22 cellular contexts compared by ENCODE assay signal in the genomic region with DNA sequence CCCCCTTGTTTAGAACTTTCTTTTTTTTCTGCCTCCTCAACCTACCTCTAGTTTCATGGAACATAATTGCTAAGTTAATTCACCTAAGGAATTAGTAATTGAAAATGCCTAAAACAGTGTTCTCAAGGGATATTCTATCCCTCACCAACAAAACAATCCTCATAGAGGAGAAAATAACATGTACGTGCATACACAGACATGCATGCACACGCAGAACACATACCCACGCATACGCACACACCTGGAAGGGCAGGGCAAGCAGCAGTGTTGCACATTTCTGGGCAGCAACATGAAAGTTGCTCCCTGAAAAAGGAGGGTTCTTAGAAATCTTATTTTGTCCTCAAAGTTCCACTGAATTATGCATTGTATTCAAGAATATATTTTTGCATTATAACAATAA.
DNase-seq lines count a peak whose midpoint lies in the region; ATAC-seq, FAIRE-seq and TF ChIP-seq lines count a peak whose summit lies in the region.
"Had no signal": no experiment of that assay in that cellular context is flagged by ENCODE, and none has a peak within 500 bp of the region (broad histone marks: within the 10 kb centered on the region; RNA-seq: fewer than 3 reads in every experiment).

No MANE protein-coding gene starts in this region.

- BruUV-seq in IMR-90 (replicated peaks; lab: Mats Ljungman, UMichigan) = no TSS peak

- H3K4me3 ChIP-seq in IMR-90 (ENCODE audit: insufficient read depth, low read depth, low read length) = no peak overlapping the region
- no peak overlapping the region for H3K4me3 ChIP-seq in epithelial cell of esophagus (ENCODE audit: low read length)
- H3K4me3 ChIP-seq: A549, GM23338 had no signal

- no peak for ATAC-seq in IMR-90 (ENCODE audit: low read depth)
- peak; percentile 45 for ATAC-seq in foreskin keratinocyte
- ATAC-seq in GM19035 (IDR thresholded peaks at IDR 0.05; ENCODE audit: unreplicated experiment) = no peak
- ATAC-seq: A549, GM23338, HCT116 had no signal

- no peaks in the 10 kb centered on the region for H3K9me3 ChIP-seq in IMR-90 (ENCODE audit: control insufficient read depth, insufficient read depth, low read length)
- H3K9me3 ChIP-seq: A549, Caco-2 had no signal

- H2BK15ac ChIP-seq in IMR-90 (ENCODE audit: low read depth, low read length) = no peak overlapping the region

- H3K27ac ChIP-seq in IMR-90 (ENCODE audit: insufficient read depth, low read length) (no peak overlapping the region), foreskin keratinocyte (no peak overlapping the region)
- H3K27ac ChIP-seq: A549 had no signal

- no peaks in the 10 kb centered on the region for H3K9me1 ChIP-seq in IMR-90 (ENCODE audit: insufficient read depth, low read length)

- H2BK120ac ChIP-seq in IMR-90 (ENCODE audit: low read depth, low read length) = no peak overlapping the region

- no peak overlapping the region for H2BK5ac ChIP-seq in IMR-90 (ENCODE audit: low read depth, low read length, poor library complexity, severe bottlenecking)

- dilution Hi-C loops in IMR-90 (cut with HindIII; ENCODE audit: low sequenced_read_pairs, unreplicated experiment) = loop anchor here (10.0 kb wide), 1 partner anchor 469 kb away; no protein-coding TSS in a partner anchor

- FAIRE-seq in urothelium cell line (lab: Jason Lieb, UNC) = peak; percentile 27
- FAIRE-seq: A549, G401.6, GM12892, GM19239 had no signal

- no peak overlapping the region for H4K8ac ChIP-seq in IMR-90 (ENCODE audit: low read depth in 2 of 2, low read length in 2 of 2)

- no peak overlapping the region; the same call in 1 of the 2 replicates for H3K4ac ChIP-seq in IMR-90 (ENCODE audit: low read depth, low read length)

- TF ChIP-seq CTCF in IMR-90 (conservative IDR thresholded peaks at IDR 0.05; ENCODE audit: low read depth, low read length) (no peak), epithelial cell of esophagus (IDR thresholded peaks at IDR 0.05; ENCODE audit: insufficient read depth, low read depth, low read length, missing control alignments) (no peak), foreskin keratinocyte (conservative IDR thresholded peaks at IDR 0.05) (no peak)

- TF ChIP-seq RAD21 in IMR-90 (IDR thresholded peaks at IDR 0.05; ENCODE audit: low read length) = no peak

- no peaks in the 10 kb centered on the region for H3K4me1 ChIP-seq in IMR-90 (ENCODE audit: control insufficient read depth, insufficient read depth, low read length)
- H3K4me1 ChIP-seq in foreskin keratinocyte = peaks cover 21% of the 10 kb centered on the region
- H3K4me1 ChIP-seq: Caco-2 had no signal

- no peak overlapping the region for H4K5ac ChIP-seq in IMR-90 (ENCODE audit: low read depth, low read length)

- no peak overlapping the region for H2AK9ac ChIP-seq in IMR-90 (replicated peaks; ENCODE audit: low read depth, low read length, poor library complexity)

- peak overlapping the region; percentile 58; the same call in 1 of the 2 replicates for H2AK5ac ChIP-seq in IMR-90 (ENCODE audit: low read depth, low read length)

- H3K23ac ChIP-seq in IMR-90 (ENCODE audit: low read depth, low read length) = no peak overlapping the region

- no peak overlapping the region for H3K18ac ChIP-seq in IMR-90 (ENCODE audit: low read depth, low read length)

- intact Hi-C loops in IMR-90 (cut with micrococcal nuclease) = no loop called here

- H2BK20ac ChIP-seq in IMR-90 (ENCODE audit: low read depth, low read length) = no peak overlapping the region

- WGBS in IMR-90 (ENCODE audit: extremely low coverage in 2 of 2, insufficient read length in 1 of 2), 2 experiments = 80% methylated on average over 3 of the region's 4 CpGs; no CpG with 5 or more reads in 1 of the 2 experiments

- H3K14ac ChIP-seq in IMR-90 (replicated peaks; ENCODE audit: low read depth, low read length) = no peak overlapping the region

- POLR2A ChIA-PET in IMR-90 (lab: Charles Lee; ENCODE audit: unreplicated experiment) = no interaction called here

- DNase-seq in IMR-90 = no peak
- peak; percentile 59 for DNase-seq in epithelial cell of esophagus (ENCODE audit: low read depth)
- peak; percentile 58 to 79 for DNase-seq in foreskin keratinocyte
- no peak for DNase-seq in urothelium cell line (ENCODE audit: low spot score)
- DNase-seq in NCI-H510A (lab: John Stamatoyannopoulos, UW) = no peak
- DNase-seq in NCI-H1417 (lab: John Stamatoyannopoulos, UW) = no peak
- DNase-seq: 8988T; ACHN; AML-193; C1 segment of cervical spinal cord; Caco-2; CD4-positive, alpha-beta memory T cell; DMS153; DND-41; H9 had no signal

- CTCF ChIA-PET in IMR-90 (lab: Yijun Ruan, JAX) = interaction anchor here (0.5 to 6.2 kb wide), 2 partner anchors 180 to 730 kb away, joined by 3 to 50 read pairs; partner anchors contain the start of gene KCNH1

- no peak for TF ChIP-seq POLR2A in IMR-90 (IDR thresholded peaks at IDR 0.05; ENCODE audit: low read depth, low read length)

- H3K36me3 ChIP-seq in IMR-90 (ENCODE audit: control insufficient read depth, insufficient read depth, low read length) = no peaks in the 10 kb centered on the region

- no peak overlapping the region for H2AFZ ChIP-seq in IMR-90 (replicated peaks; ENCODE audit: low read length, poor library complexity)
- H2AFZ ChIP-seq: GM23338 had no signal

- H4K91ac ChIP-seq in IMR-90 (ENCODE audit: insufficient read depth, low read depth, low read length) = no peak overlapping the region

- no peak overlapping the region for H3K4me2 ChIP-seq in IMR-90 (ENCODE audit: low read depth, low read length)
- H3K4me2 ChIP-seq: A549, GM23338 had no signal

- H3K56ac ChIP-seq in IMR-90 (ENCODE audit: extremely low read depth, insufficient read depth, low read length) = no peak overlapping the region

- H3K79me1 ChIP-seq in IMR-90 (ENCODE audit: low read depth in 1 of 2, low read length in 2 of 2) = no peaks in the 10 kb centered on the region

- H3K9ac ChIP-seq in IMR-90 (ENCODE audit: low read depth, low read length) = no peak overlapping the region

- in situ Hi-C loops in IMR-90 (cut with MboI; ENCODE audit: low sequenced_read_pairs) = loop anchor here (5.0 to 25.0 kb wide), 3 partner anchors 42 to 732 kb away; no protein-coding TSS in a partner anchor

- no peaks in the 10 kb centered on the region for H3K27me3 ChIP-seq in IMR-90 (ENCODE audit: control insufficient read depth, insufficient read depth, low read length)
- H3K27me3 ChIP-seq in foreskin keratinocyte = peaks cover 22% of the 10 kb centered on the region

- H4K20me1 ChIP-seq in IMR-90 (ENCODE audit: insufficient read depth, low read length) = no peaks in the 10 kb centered on the region

TF ChIP-seq in IMR-90, 13 proteins besides CTCF, POLR2A, EP300 and RAD21:
- no peak for TF ChIP-seq CHD1 (IDR thresholded peaks at IDR 0.05; ENCODE audit: low read depth, low read length)
- no peak for TF ChIP-seq SMC3 (IDR thresholded peaks at IDR 0.05; ENCODE audit: low read depth, low read length)
- TF ChIP-seq CEBPB (IDR thresholded peaks at IDR 0.05; ENCODE audit: low read depth, low read length) = no peak
- TF ChIP-seq, protein P1, sequence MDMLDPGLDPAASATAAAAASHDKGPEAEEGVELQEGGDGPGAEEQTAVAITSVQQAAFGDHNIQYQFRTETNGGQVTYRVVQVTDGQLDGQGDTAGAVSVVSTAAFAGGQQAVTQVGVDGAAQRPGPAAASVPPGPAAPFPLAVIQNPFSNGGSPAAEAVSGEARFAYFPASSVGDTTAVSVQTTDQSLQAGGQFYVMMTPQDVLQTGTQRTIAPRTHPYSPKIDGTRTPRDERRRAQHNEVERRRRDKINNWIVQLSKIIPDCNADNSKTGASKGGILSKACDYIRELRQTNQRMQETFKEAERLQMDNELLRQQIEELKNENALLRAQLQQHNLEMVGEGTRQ (IDR thresholded peaks at IDR 0.05; ENCODE audit: low read depth, low read length) = no peak
- no peak for TF ChIP-seq MXI1 (IDR thresholded peaks at IDR 0.05; ENCODE audit: borderline replicate concordance, low read depth, low read length)
- TF ChIP-seq NFE2L2 (IDR thresholded peaks at IDR 0.05; ENCODE audit: low read depth, low read length) = no peak
- TF ChIP-seq RCOR1 (IDR thresholded peaks at IDR 0.05; ENCODE audit: insufficient replicate concordance, low read length) = no peak
- TF ChIP-seq BHLHE40 (IDR thresholded peaks at IDR 0.05; ENCODE audit: low read depth, low read length) = no peak
- TF ChIP-seq FOS (IDR thresholded peaks at IDR 0.05; ENCODE audit: low read depth, low read length) = no peak
- TF ChIP-seq, protein P2, sequence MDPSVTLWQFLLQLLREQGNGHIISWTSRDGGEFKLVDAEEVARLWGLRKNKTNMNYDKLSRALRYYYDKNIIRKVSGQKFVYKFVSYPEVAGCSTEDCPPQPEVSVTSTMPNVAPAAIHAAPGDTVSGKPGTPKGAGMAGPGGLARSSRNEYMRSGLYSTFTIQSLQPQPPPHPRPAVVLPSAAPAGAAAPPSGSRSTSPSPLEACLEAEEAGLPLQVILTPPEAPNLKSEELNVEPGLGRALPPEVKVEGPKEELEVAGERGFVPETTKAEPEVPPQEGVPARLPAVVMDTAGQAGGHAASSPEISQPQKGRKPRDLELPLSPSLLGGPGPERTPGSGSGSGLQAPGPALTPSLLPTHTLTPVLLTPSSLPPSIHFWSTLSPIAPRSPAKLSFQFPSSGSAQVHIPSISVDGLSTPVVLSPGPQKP (IDR thresholded peaks at IDR 0.05; ENCODE audit: borderline replicate concordance, low read depth, low read length) = no peak
- TF ChIP-seq RFX5 (IDR thresholded peaks at IDR 0.05; ENCODE audit: low read depth, low read length) = no peak
- no peak for TF ChIP-seq MAFK (IDR thresholded peaks at IDR 0.05; ENCODE audit: low read depth, low read length)

Comparison
In these comparisons a context has a peak if more than half of its experiments do, and no peak if none do; other contexts are left out.
1. DNase-seq: peak in epithelial cell of esophagus (single experiment) and foreskin keratinocyte (2 of 2); none in IMR-90 (single experiment), urothelium cell line (single experiment), NCI-H510A (single experiment) and NCI-H1417 (0 of 3).